In the genomic region with DNA sequence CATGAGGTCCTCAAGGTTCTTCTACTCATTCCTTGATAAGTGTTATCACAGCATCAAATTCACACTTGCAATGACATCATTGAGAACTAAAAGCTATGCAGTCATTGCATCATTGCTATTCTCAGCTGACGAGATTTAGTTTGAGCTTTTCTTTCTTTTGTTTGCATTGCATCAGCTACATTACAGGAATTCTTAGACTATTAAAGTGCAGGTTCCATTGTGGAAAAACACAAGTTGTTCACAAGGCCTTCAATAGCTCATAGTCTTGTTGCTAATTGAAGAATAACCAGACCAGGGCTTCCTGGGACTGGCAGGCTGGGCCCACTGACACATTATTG, we compare ENCODE assay signal across 28 cellular contexts.
DNase-seq lines count a peak whose midpoint lies in the region; ATAC-seq, FAIRE-seq and TF ChIP-seq lines count a peak whose summit lies in the region.
"Had no signal": no experiment of that assay in that cellular context is flagged by ENCODE, and none has a peak within 500 bp of the region (broad histone marks: within the 10 kb centered on the region; RNA-seq: fewer than 3 reads in every experiment).

No MANE protein-coding gene starts in this region.

- CTCF ChIA-PET in HepG2 (lab: Yijun Ruan, JAX; ENCODE audit: low intra/inter-chr PET ratio, low total read pairs): no interaction called here

- H3K27me3 ChIP-seq in HepG2 (ENCODE audit: control insufficient read depth in 1 of 2, insufficient read depth in 2 of 2, low read length in 2 of 2): no peaks in the 10 kb centered on the region
- H3K27me3 ChIP-seq in right lobe of liver: no peaks in the 10 kb centered on the region
- no peaks in the 10 kb centered on the region for H3K27me3 ChIP-seq in hepatocyte
- H3K27me3 ChIP-seq in body of pancreas: no peaks in the 10 kb centered on the region
- H3K27me3 ChIP-seq: BLaER1, neutrophil, upper lobe of right lung had no signal

- FAIRE-seq in HepG2 (lab: Jason Lieb, UNC): no peak
- FAIRE-seq: H1 had no signal

- POLR2A ChIA-PET in HepG2 (lab: Yijun Ruan, JAX): interaction anchor here (0.9 to 1.9 kb wide), 4 partner anchors 9 to 14 kb away, joined by 5 to 32 read pairs (median 10); no protein-coding TSS in a partner anchor

- H3K9me2 ChIP-seq in hepatocyte (replicated peaks; ENCODE audit: insufficient read depth): no peaks in the 10 kb centered on the region

- H2AFZ ChIP-seq in HepG2 (ENCODE audit: low read length) (no peak overlapping the region), hepatocyte (no peak overlapping the region)

- H3K4me2 ChIP-seq in HepG2 (ENCODE audit: low read depth, low read length): peak overlapping the region; percentile 78
- H3K4me2 ChIP-seq in hepatocyte: no peak overlapping the region
- H3K4me2 ChIP-seq: BLaER1, KMS-11 had no signal

- TF ChIP-seq POLR2A in HepG2 (IDR thresholded peaks at IDR 0.05; ENCODE audit: insufficient read depth in 1 of 2, low read depth in 2 of 2, low read length in 2 of 2) (no peak), right lobe of liver (IDR thresholded peaks at IDR 0.05) (no peak), body of pancreas (IDR thresholded peaks at IDR 0.05) (no peak)

- intact Hi-C loops in HepG2 (cut with micrococcal nuclease; ENCODE audit: unreplicated experiment) (loop anchor here (1.0 kb wide), 2 partner anchors 8 to 14 kb away; no protein-coding TSS in a partner anchor), right lobe of liver (cut with DNase I) (no loop called here), body of pancreas (cut with DNase I) (no loop called here)

- H3K4me3 ChIP-seq in HepG2 (replicated peaks in 1 of 3; ENCODE audit: insufficient read depth in 1 of 3, low read depth in 2 of 3, low read length in 3 of 3): peak overlapping the region in 1 of 3 experiments; percentile 12; a peak in 1 of 6 replicates
- no peak overlapping the region for H3K4me3 ChIP-seq in right lobe of liver
- no peak overlapping the region for H3K4me3 ChIP-seq in hepatocyte
- no peak overlapping the region for H3K4me3 ChIP-seq in body of pancreas
- H3K4me3 ChIP-seq: BLaER1, skin epidermis, upper lobe of right lung had no signal

- peak; percentile 90 for DNase-seq in HepG2 (ENCODE audit: low spot score)
- no peak for DNase-seq in right lobe of liver
- no peak for DNase-seq in chondrocyte (ENCODE audit: low spot score)
- no peak for DNase-seq in hepatocyte (ENCODE audit: low spot score)
- no peak for DNase-seq in body of pancreas
- no peak for DNase-seq in activated CD4-positive, alpha-beta T cell treated with anti-CD3 and anti-CD28 coated beads for 4 hours
- no peak for DNase-seq in T-helper 1 cell
- no peak for DNase-seq in stimulated activated CD4-positive, alpha-beta T cell treated with anti-CD3 and anti-CD28 coated beads, Interleukin-4, amount 100 ng/mL, for 4 hours
- DNase-seq: activated CD4-positive, alpha-beta T cell treated with anti-CD3 and anti-CD28 coated beads, Interleukin-2, amount 50 U/mL, for 1 hour; activated CD8-positive, alpha-beta memory T cell treated with anti-CD3 and anti-CD28 coated beads, Interleukin-2, amount 10 ng/mL, durations not matched to agents 7 days and 5 days; activated naive CD4-positive, alpha-beta T cell treated with anti-CD3 and anti-CD28 coated beads, Interleukin-2, amount 50 U/mL, for 16 hours; aorta; COR-L47; DMS79; effector memory CD4-positive, alpha-beta T cell; left cardiac atrium; NCI-H1417 treated with DMSO at 0.1 percent for 48 hours; T-helper 2 cell; upper lobe of right lung had no signal

- H3K9ac ChIP-seq in HepG2 (ENCODE audit: insufficient read depth, low read depth, low read length): peak overlapping the region; percentile 71
- H3K9ac ChIP-seq: BLaER1, KMS-11 had no signal

- H3K79me2 ChIP-seq in HepG2 (ENCODE audit: insufficient read depth, low read length): no peaks in the 10 kb centered on the region
- no peaks in the 10 kb centered on the region for H3K79me2 ChIP-seq in hepatocyte

- TF ChIP-seq RAD21 in HepG2 (CRISPR knock-in tag; IDR thresholded peaks at IDR 0.05): no peak

- BruUV-seq in HepG2 (replicated peaks; lab: Mats Ljungman, UMichigan): no TSS peak

- TF ChIP-seq CTCF in HepG2 (CRISPR knock-in tag; IDR thresholded peaks at IDR 0.05) (no peak), right lobe of liver (IDR thresholded peaks at IDR 0.05) (no peak), chondrocyte (IDR thresholded peaks at IDR 0.05) (no peak), hepatocyte (IDR thresholded peaks at IDR 0.05; ENCODE audit: poor library complexity) (no peak), body of pancreas (IDR thresholded peaks at IDR 0.05) (no peak)

- H3K9me3 Mint-ChIP-seq in chondrocyte (ENCODE audit: low read depth): peaks cover 21% of the 10 kb centered on the region

- H3K4me1 ChIP-seq in HepG2 (ENCODE audit: insufficient read depth, low read length) (peaks cover 74% of the 10 kb centered on the region), right lobe of liver (no peaks in the 10 kb centered on the region), hepatocyte (ENCODE audit: insufficient read depth) (no peaks in the 10 kb centered on the region), body of pancreas (peaks cover 12% of the 10 kb centered on the region)
- H3K4me1 ChIP-seq: BLaER1, upper lobe of right lung had no signal

- H3K9me3 ChIP-seq in HepG2 (ENCODE audit: low read length) (no peaks in the 10 kb centered on the region), right lobe of liver (no peaks in the 10 kb centered on the region), hepatocyte (ENCODE audit: low read depth) (no peaks in the 10 kb centered on the region), body of pancreas (no peaks in the 10 kb centered on the region)
- H3K9me3 ChIP-seq: neutrophil, upper lobe of right lung had no signal

- H3K36me3 ChIP-seq in HepG2 (replicated peaks in 1 of 2; ENCODE audit: control insufficient read depth in 1 of 2, insufficient read depth in 2 of 2, low read length in 2 of 2) (no peaks in the 10 kb centered on the region), right lobe of liver (no peaks in the 10 kb centered on the region), hepatocyte (replicated peaks; ENCODE audit: insufficient read depth, low read depth) (no peaks in the 10 kb centered on the region), body of pancreas (replicated peaks in 1 of 2; ENCODE audit: insufficient read depth in 1 of 2, low read depth in 2 of 2) (no peaks in the 10 kb centered on the region)
- H3K36me3 ChIP-seq: BLaER1, neutrophil, upper lobe of right lung had no signal

- no peak overlapping the region for H3K4me3 Mint-ChIP-seq in chondrocyte (ENCODE audit: unreplicated experiment)
- H3K4me3 Mint-ChIP-seq: activated CD8-positive, alpha-beta memory T cell treated with anti-CD3 and anti-CD28 coated beads, Interleukin-2, amount 10 ng/mL, durations not matched to agents 7 days and 5 days had no signal

- H3K4me1 Mint-ChIP-seq in chondrocyte (ENCODE audit: low read depth): peaks cover 6% of the 10 kb centered on the region
- H3K4me1 Mint-ChIP-seq: activated CD8-positive, alpha-beta memory T cell treated with anti-CD3 and anti-CD28 coated beads, Interleukin-2, amount 10 ng/mL, durations not matched to agents 7 days and 5 days had no signal

- no peaks in the 10 kb centered on the region for H4K20me1 ChIP-seq in HepG2 (ENCODE audit: insufficient read depth, low read length)
- H4K20me1 ChIP-seq in hepatocyte (ENCODE audit: insufficient read depth, poor library complexity, severe bottlenecking): no peaks in the 10 kb centered on the region
- H4K20me1 ChIP-seq: BLaER1 had no signal

- peaks cover 4% of the 10 kb centered on the region for H3K36me3 Mint-ChIP-seq in chondrocyte (ENCODE audit: low read depth)

- ATAC-seq in HepG2 (peak; percentile 63), right lobe of liver (no peak), body of pancreas (no peak)
- ATAC-seq: activated CD8-positive, alpha-beta memory T cell treated with anti-CD3 and anti-CD28 coated beads, Interleukin-2, amount 10 ng/mL, durations not matched to agents 7 days and 5 days; esophagus mucosa; left cardiac atrium; Panc1; upper lobe of right lung had no signal

- peak overlapping the region; percentile 83 for H3K27ac ChIP-seq in HepG2 (ENCODE audit: extremely low read length, insufficient read depth, low read length)
- H3K27ac ChIP-seq in right lobe of liver: no peak overlapping the region
- peak overlapping the region; percentile 53 for H3K27ac ChIP-seq in hepatocyte
- peak overlapping the region in 1 of 4 donors; percentile 23 for H3K27ac ChIP-seq in body of pancreas
- H3K27ac ChIP-seq: BLaER1, KMS-11, neutrophil, skin epidermis, upper lobe of right lung, VCaP had no signal

- in situ Hi-C loops in HepG2 (cut with HindIII; ENCODE audit: extremely low pct_ligation_motif_present, low pct_unique_long_range_greater_than_20kb): no loop called here

- TF ChIP-seq EP300 in HepG2 (IDR thresholded peaks at IDR 0.05; ENCODE audit: low read depth in 2 of 2, low read length in 2 of 2) (peak; percentile 60 to 91; a peak in 2 of 4 replicates), HepG2 (CRISPR knock-in tag; IDR thresholded peaks at IDR 0.05; ENCODE audit: borderline replicate concordance) (peak; percentile 90)

- H3K27ac Mint-ChIP-seq in chondrocyte (ENCODE audit: unreplicated experiment): peak overlapping the region; percentile 81
- H3K27ac Mint-ChIP-seq: activated CD8-positive, alpha-beta memory T cell treated with anti-CD3 and anti-CD28 coated beads, Interleukin-2, amount 10 ng/mL, durations not matched to agents 7 days and 5 days; progenitor cell of endocrine pancreas had no signal

- peaks cover 9% of the 10 kb centered on the region for H3K27me3 Mint-ChIP-seq in chondrocyte (ENCODE audit: low read depth)
- H3K27me3 Mint-ChIP-seq: activated CD8-positive, alpha-beta memory T cell treated with anti-CD3 and anti-CD28 coated beads, Interleukin-2, amount 10 ng/mL, durations not matched to agents 7 days and 5 days had no signal

- WGBS in HepG2 (ENCODE audit: low lambda C conversion rate): 11% methylated on average over 1 of the region's 1 CpG
- 0% methylated on average over 1 of the region's 1 CpG for WGBS in right lobe of liver (ENCODE audit: insufficient coverage, low coverage, low lambda C conversion rate, missing lambda C conversion rate)
- WGBS in hepatocyte (ENCODE audit: low lambda C conversion rate, missing lambda C conversion rate): 32% methylated on average over 1 of the region's 1 CpG
- WGBS in body of pancreas, 2 donors: 31 to 39% methylated on average over 1 of the region's 1 CpG

TF ChIP-seq in HepG2, 621 proteins besides CTCF, POLR2A, EP300 and RAD21 (continues in another document):
- peak; percentile 100 for TF ChIP-seq ATF3 (CRISPR knock-in tag; IDR thresholded peaks at IDR 0.05)
- peak; percentile 98 for TF ChIP-seq CEBPB (IDR thresholded peaks at IDR 0.05; ENCODE audit: borderline replicate concordance, low read depth, low read length)

Comparison
In these comparisons a context has a peak if more than half of its experiments do, and no peak if none do; other contexts are left out.
1. H3K27ac ChIP-seq: peak in HepG2 (single experiment) and hepatocyte (single experiment); none in right lobe of liver (0 of 3).